1 cellular context compared by ENCODE assay signal in the genomic region with DNA sequence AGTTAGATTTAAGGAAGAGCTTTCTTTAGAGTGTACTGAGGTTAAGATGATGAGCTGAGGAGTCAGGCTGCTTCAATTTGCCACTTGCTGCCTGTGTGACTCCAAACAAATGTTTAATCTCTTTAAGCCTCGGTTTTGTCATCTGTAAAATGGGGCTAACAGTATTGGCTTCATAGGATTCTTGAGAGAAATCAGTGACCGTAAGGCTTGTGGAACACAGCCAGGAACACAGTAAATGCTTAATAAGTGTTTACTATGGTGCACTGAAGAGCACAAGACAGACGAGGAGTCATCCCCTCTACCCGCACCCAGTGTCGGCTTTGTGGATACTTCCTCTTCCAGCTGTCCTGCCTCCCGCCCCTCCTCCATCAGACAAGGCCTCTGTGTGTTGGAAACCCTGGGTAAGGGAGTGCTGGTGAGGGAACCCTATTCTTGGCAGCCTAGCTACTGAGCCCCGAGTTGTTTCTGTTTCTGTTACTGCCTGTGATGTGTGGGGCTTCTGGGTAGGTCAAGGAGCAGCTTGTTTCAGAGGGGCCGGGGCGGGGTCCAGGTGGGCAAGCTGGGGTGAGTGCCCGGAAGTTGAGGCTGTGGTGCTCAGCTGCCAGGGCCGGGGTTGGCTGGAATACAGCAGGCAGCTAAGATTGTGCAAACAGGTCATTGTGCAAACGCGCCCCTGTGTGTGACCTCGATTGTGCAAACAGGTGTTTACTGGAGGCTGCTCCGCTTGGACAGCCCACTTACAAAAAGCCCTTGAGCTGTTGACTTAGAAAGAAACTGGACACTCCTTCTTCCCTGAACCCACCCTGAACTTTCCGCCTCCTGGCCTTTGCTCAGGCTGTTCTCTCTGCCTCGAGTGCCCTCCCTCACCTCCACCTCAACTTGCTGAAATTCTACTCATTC.
TF ChIP-seq lines count a peak whose summit lies in the region.

No MANE protein-coding gene starts in this region.

TF ChIP-seq in HepG2, 621 proteins besides CTCF, POLR2A, EP300 and RAD21 (continued from another document and continues in another):
- TF ChIP-seq, protein P1, sequence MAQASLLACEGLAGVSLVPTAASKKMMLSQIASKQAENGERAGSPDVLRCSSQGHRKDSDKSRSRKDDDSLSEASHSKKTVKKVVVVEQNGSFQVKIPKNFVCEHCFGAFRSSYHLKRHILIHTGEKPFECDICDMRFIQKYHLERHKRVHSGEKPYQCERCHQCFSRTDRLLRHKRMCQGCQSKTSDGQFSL (CRISPR knock-in tag; IDR thresholded peaks at IDR 0.05): 0 out of 2 replicates have a peak, but pooled peaks have one; percentile 62
- TF ChIP-seq ZNF331 (CRISPR knock-in tag; IDR thresholded peaks at IDR 0.05) (peak; percentile 93), IKZF4 (CRISPR knock-in tag; IDR thresholded peaks at IDR 0.05; ENCODE audit: borderline replicate concordance, low read depth, not compliant biosample characterization) (no peak), ZMAT3 (CRISPR knock-in tag; conservative IDR thresholded peaks at IDR 0.05) (peak; percentile 91), ZSCAN9 (CRISPR knock-in tag; IDR thresholded peaks at IDR 0.05; ENCODE audit: borderline replicate concordance) (no peak; the same call in 1 of the 2 replicates), NR2F6 (IDR thresholded peaks at IDR 0.05) (peak; percentile 100), NR2F6 (CRISPR knock-in tag; IDR thresholded peaks at IDR 0.05) (peak; percentile 100), ZNF207 (IDR thresholded peaks at IDR 0.05; ENCODE audit: borderline replicate concordance) (no peak), MXD4 (CRISPR knock-in tag; IDR thresholded peaks at IDR 0.05) (peak; percentile 63), YY1 (IDR thresholded peaks at IDR 0.05; ENCODE audit: insufficient read depth, insufficient replicate concordance, low read depth, low read length) (peak; percentile 72), RBAK (CRISPR knock-in tag; IDR thresholded peaks at IDR 0.05) (peak; percentile 73; the same call in 1 of the 2 replicates), FOXA3 (CRISPR knock-in tag; IDR thresholded peaks at IDR 0.05) (peak; percentile 98), EHMT2 (IDR thresholded peaks at IDR 0.05; ENCODE audit: borderline replicate concordance, low read depth, low read length) (no peak; the same call in 1 of the 2 replicates), ZNF10 (CRISPR knock-in tag; IDR thresholded peaks at IDR 0.05; ENCODE audit: borderline replicate concordance, low read depth) (no peak), HNF4G (IDR thresholded peaks at IDR 0.05; ENCODE audit: borderline replicate concordance, low read depth, low read length) (peak; percentile 94), HNF4G (CRISPR knock-in tag; IDR thresholded peaks at IDR 0.05; ENCODE audit: borderline replicate concordance, low read depth) (peak; percentile 64; the same call in 1 of the 2 replicates), ZBTB21 (CRISPR knock-in tag; IDR thresholded peaks at IDR 0.05) (0 out of 2 replicates have a peak, but pooled peaks have one; percentile 29), KLF16 (CRISPR knock-in tag; IDR thresholded peaks at IDR 0.05) (peak in 1 of 2 experiments; percentile 94; a peak in 2 of 4 replicates), NFKBIZ (CRISPR knock-in tag; IDR thresholded peaks at IDR 0.05) (peak; percentile 78; the same call in 1 of the 2 replicates)
- TF ChIP-seq, protein P2, sequence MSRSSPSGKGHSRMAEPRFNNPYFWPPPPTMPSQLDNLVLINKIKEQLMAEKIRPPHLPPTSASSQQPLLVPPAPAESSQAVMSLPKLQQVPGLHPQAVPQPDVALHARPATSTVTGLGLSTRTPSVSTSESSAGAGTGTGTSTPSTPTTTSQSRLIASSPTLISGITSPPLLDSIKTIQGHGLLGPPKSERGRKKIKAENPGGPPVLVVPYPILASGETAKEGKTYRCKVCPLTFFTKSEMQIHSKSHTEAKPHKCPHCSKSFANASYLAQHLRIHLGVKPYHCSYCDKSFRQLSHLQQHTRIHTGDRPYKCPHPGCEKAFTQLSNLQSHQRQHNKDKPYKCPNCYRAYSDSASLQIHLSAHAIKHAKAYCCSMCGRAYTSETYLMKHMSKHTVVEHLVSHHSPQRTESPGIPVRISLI (CRISPR knock-in tag; IDR thresholded peaks at IDR 0.05; ENCODE audit: borderline replicate concordance): peak; percentile 89
- TF ChIP-seq, protein P3, sequence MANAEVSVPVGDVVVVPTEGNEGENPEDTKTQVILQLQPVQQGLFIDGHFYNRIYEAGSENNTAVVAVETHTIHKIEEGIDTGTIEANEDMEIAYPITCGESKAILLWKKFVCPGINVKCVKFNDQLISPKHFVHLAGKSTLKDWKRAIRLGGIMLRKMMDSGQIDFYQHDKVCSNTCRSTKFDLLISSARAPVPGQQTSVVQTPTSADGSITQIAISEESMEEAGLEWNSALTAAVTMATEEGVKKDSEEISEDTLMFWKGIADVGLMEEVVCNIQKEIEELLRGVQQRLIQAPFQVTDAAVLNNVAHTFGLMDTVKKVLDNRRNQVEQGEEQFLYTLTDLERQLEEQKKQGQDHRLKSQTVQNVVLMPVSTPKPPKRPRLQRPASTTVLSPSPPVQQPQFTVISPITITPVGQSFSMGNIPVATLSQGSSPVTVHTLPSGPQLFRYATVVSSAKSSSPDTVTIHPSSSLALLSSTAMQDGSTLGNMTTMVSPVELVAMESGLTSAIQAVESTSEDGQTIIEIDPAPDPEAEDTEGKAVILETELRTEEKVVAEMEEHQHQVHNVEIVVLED (CRISPR knock-in tag; IDR thresholded peaks at IDR 0.05; ENCODE audit: borderline replicate concordance): no peak; the same call in 1 of the 2 replicates
- TF ChIP-seq, protein P4, sequence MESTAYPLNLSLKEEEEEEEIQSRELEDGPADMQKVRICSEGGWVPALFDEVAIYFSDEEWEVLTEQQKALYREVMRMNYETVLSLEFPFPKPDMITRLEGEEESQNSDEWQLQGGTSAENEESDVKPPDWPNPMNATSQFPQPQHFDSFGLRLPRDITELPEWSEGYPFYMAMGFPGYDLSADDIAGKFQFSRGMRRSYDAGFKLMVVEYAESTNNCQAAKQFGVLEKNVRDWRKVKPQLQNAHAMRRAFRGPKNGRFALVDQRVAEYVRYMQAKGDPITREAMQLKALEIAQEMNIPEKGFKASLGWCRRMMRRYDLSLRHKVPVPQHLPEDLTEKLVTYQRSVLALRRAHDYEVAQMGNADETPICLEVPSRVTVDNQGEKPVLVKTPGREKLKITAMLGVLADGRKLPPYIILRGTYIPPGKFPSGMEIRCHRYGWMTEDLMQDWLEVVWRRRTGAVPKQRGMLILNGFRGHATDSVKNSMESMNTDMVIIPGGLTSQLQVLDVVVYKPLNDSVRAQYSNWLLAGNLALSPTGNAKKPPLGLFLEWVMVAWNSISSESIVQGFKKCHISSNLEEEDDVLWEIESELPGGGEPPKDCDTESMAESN (CRISPR knock-in tag; conservative IDR thresholded peaks at IDR 0.05): peak; percentile 96
- TF ChIP-seq, protein P5, sequence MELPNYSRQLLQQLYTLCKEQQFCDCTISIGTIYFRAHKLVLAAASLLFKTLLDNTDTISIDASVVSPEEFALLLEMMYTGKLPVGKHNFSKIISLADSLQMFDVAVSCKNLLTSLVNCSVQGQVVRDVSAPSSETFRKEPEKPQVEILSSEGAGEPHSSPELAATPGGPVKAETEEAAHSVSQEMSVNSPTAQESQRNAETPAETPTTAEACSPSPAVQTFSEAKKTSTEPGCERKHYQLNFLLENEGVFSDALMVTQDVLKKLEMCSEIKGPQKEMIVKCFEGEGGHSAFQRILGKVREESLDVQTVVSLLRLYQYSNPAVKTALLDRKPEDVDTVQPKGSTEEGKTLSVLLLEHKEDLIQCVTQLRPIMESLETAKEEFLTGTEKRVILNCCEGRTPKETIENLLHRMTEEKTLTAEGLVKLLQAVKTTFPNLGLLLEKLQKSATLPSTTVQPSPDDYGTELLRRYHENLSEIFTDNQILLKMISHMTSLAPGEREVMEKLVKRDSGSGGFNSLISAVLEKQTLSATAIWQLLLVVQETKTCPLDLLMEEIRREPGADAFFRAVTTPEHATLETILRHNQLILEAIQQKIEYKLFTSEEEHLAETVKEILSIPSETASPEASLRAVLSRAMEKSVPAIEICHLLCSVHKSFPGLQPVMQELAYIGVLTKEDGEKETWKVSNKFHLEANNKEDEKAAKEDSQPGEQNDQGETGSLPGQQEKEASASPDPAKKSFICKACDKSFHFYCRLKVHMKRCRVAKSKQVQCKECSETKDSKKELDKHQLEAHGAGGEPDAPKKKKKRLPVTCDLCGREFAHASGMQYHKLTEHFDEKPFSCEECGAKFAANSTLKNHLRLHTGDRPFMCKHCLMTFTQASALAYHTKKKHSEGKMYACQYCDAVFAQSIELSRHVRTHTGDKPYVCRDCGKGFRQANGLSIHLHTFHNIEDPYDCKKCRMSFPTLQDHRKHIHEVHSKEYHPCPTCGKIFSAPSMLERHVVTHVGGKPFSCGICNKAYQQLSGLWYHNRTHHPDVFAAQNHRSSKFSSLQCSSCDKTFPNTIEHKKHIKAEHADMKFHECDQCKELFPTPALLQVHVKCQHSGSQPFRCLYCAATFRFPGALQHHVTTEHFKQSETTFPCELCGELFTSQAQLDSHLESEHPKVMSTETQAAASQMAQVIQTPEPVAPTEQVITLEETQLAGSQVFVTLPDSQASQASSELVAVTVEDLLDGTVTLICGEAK (IDR thresholded peaks at IDR 0.05): no peak
- TF ChIP-seq, protein P5 (CRISPR knock-in tag; IDR thresholded peaks at IDR 0.05): peak; percentile 74; the same call in 1 of the 2 replicates
- TF ChIP-seq, protein P6, sequence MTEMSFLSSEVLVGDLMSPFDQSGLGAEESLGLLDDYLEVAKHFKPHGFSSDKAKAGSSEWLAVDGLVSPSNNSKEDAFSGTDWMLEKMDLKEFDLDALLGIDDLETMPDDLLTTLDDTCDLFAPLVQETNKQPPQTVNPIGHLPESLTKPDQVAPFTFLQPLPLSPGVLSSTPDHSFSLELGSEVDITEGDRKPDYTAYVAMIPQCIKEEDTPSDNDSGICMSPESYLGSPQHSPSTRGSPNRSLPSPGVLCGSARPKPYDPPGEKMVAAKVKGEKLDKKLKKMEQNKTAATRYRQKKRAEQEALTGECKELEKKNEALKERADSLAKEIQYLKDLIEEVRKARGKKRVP (CRISPR knock-in tag; IDR thresholded peaks at IDR 0.05): peak in 1 of 2 experiments; percentile 73; a peak in 2 of 4 replicates
- TF ChIP-seq, protein P7, sequence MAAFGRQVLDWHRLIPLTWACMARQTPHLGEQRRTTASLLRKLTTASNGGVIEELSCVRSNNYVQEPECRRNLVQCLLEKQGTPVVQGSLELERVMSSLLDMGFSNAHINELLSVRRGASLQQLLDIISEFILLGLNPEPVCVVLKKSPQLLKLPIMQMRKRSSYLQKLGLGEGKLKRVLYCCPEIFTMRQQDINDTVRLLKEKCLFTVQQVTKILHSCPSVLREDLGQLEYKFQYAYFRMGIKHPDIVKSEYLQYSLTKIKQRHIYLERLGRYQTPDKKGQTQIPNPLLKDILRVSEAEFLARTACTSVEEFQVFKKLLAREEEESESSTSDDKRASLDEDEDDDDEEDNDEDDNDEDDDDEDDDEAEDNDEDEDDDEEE (CRISPR knock-in tag; IDR thresholded peaks at IDR 0.05): no peak
- TF ChIP-seq, protein P8, sequence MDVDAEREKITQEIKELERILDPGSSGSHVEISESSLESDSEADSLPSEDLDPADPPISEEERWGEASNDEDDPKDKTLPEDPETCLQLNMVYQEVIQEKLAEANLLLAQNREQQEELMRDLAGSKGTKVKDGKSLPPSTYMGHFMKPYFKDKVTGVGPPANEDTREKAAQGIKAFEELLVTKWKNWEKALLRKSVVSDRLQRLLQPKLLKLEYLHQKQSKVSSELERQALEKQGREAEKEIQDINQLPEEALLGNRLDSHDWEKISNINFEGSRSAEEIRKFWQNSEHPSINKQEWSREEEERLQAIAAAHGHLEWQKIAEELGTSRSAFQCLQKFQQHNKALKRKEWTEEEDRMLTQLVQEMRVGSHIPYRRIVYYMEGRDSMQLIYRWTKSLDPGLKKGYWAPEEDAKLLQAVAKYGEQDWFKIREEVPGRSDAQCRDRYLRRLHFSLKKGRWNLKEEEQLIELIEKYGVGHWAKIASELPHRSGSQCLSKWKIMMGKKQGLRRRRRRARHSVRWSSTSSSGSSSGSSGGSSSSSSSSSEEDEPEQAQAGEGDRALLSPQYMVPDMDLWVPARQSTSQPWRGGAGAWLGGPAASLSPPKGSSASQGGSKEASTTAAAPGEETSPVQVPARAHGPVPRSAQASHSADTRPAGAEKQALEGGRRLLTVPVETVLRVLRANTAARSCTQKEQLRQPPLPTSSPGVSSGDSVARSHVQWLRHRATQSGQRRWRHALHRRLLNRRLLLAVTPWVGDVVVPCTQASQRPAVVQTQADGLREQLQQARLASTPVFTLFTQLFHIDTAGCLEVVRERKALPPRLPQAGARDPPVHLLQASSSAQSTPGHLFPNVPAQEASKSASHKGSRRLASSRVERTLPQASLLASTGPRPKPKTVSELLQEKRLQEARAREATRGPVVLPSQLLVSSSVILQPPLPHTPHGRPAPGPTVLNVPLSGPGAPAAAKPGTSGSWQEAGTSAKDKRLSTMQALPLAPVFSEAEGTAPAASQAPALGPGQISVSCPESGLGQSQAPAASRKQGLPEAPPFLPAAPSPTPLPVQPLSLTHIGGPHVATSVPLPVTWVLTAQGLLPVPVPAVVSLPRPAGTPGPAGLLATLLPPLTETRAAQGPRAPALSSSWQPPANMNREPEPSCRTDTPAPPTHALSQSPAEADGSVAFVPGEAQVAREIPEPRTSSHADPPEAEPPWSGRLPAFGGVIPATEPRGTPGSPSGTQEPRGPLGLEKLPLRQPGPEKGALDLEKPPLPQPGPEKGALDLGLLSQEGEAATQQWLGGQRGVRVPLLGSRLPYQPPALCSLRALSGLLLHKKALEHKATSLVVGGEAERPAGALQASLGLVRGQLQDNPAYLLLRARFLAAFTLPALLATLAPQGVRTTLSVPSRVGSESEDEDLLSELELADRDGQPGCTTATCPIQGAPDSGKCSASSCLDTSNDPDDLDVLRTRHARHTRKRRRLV (CRISPR knock-in tag; IDR thresholded peaks at IDR 0.05): peak; percentile 87
- TF ChIP-seq, protein P9, sequence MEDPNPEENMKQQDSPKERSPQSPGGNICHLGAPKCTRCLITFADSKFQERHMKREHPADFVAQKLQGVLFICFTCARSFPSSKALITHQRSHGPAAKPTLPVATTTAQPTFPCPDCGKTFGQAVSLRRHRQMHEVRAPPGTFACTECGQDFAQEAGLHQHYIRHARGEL (CRISPR knock-in tag; IDR thresholded peaks at IDR 0.05): no peak
